ENCODE assay signal across 1 cellular context in genomic region chr21:41196990-41197389, GRCh38.
TF ChIP-seq lines count a peak whose summit lies in the region.

No MANE protein-coding gene starts in this region.

TF ChIP-seq in IMR-90, 13 proteins besides CTCF, POLR2A, EP300 and RAD21:
- TF ChIP-seq NFE2L2 (IDR thresholded peaks at IDR 0.05; ENCODE audit: low read depth, low read length): no peak
- 0 out of 2 replicates have a peak, but pooled peaks have one; percentile 20 for TF ChIP-seq FOS (IDR thresholded peaks at IDR 0.05; ENCODE audit: low read depth, low read length)
